ENCODE assay signal across 1 cellular context in the genomic region with DNA sequence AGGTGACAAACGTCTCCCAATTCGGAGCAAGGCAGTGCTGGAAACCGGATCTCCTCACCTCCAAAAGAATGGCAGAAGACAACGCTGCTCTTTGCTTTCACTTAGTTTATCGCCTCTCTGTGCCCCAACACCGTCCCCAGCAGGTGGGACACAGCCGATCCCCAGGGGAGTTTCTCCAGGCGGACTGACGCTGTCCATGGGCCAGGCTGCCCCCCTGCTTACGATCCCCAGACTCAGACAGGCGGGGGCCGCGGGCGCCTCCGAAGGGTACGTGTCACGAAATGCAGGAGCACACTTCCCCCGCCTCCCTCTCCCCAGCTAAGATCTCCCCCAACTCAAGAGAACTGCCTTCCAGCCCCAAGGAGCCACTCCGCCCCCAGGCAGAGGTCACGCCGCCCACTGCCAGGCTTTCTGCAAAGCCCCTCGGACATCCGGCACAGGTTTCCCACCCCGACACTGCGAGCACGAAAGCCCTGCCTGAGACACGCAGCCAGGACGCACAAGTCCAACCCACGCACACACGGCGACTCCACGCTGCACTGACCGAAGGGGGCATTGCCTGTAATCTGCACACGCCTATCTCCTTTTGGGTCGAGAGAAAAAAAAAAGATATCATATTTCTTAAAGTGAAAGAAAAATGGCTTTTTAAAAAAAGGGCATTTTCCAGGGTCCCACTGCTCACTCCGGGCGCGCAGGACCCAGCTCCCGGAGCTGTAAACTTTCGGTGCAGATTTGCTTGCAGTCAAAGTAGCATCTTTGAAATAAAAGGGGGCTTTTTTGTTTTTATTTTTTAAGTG.
TF ChIP-seq lines count a peak whose summit lies in the region.

No MANE protein-coding gene starts in this region.

TF ChIP-seq in GM12878, 131 proteins besides CTCF, POLR2A, EP300 and RAD21 (continued from another document):
- TF ChIP-seq, protein P1, sequence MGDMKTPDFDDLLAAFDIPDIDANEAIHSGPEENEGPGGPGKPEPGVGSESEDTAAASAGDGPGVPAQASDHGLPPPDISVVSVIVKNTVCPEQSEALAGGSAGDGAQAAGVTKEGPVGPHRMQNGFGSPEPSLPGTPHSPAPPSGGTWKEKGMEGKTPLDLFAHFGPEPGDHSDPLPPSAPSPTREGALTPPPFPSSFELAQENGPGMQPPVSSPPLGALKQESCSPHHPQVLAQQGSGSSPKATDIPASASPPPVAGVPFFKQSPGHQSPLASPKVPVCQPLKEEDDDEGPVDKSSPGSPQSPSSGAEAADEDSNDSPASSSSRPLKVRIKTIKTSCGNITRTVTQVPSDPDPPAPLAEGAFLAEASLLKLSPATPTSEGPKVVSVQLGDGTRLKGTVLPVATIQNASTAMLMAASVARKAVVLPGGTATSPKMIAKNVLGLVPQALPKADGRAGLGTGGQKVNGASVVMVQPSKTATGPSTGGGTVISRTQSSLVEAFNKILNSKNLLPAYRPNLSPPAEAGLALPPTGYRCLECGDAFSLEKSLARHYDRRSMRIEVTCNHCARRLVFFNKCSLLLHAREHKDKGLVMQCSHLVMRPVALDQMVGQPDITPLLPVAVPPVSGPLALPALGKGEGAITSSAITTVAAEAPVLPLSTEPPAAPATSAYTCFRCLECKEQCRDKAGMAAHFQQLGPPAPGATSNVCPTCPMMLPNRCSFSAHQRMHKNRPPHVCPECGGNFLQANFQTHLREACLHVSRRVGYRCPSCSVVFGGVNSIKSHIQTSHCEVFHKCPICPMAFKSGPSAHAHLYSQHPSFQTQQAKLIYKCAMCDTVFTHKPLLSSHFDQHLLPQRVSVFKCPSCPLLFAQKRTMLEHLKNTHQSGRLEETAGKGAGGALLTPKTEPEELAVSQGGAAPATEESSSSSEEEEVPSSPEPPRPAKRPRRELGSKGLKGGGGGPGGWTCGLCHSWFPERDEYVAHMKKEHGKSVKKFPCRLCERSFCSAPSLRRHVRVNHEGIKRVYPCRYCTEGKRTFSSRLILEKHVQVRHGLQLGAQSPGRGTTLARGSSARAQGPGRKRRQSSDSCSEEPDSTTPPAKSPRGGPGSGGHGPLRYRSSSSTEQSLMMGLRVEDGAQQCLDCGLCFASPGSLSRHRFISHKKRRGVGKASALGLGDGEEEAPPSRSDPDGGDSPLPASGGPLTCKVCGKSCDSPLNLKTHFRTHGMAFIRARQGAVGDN (IDR thresholded peaks at IDR 0.05) = peak; percentile 53; the same call in 1 of the 2 replicates
- TF ChIP-seq KDM1A (IDR thresholded peaks at IDR 0.05; ENCODE audit: borderline replicate concordance) = no peak
- TF ChIP-seq FOXM1 (IDR thresholded peaks at IDR 0.05; ENCODE audit: low read depth, low read length) = no peak
- 0 out of 2 replicates have a peak, but pooled peaks have one; percentile 29 for TF ChIP-seq ZNF24 (IDR thresholded peaks at IDR 0.05)
- TF ChIP-seq JUNB (IDR thresholded peaks at IDR 0.05) = no peak
- TF ChIP-seq, protein P2, sequence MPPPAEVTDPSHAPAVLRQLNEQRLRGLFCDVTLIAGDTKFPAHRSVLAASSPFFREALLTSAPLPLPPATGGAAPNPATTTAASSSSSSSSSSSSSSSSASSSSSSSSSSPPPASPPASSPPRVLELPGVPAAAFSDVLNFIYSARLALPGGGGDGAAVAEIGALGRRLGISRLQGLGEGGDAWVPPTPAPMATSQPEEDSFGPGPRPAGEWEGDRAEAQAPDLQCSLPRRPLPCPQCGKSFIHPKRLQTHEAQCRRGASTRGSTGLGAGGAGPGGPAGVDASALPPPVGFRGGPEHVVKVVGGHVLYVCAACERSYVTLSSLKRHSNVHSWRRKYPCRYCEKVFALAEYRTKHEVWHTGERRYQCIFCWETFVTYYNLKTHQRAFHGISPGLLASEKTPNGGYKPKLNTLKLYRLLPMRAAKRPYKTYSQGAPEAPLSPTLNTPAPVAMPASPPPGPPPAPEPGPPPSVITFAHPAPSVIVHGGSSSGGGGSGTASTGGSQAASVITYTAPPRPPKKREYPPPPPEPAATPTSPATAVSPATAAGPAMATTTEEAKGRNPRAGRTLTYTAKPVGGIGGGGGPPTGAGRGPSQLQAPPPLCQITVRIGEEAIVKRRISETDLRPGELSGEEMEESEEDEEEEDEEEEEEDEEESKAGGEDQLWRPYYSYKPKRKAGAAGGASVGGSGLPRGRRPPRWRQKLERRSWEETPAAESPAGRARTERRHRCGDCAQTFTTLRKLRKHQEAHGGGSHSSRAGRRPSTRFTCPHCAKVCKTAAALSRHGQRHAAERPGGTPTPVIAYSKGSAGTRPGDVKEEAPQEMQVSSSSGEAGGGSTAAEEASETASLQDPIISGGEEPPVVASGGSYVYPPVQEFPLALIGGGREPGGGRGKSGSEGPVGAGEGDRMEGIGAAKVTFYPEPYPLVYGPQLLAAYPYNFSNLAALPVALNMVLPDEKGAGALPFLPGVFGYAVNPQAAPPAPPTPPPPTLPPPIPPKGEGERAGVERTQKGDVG (CRISPR knock-in tag; IDR thresholded peaks at IDR 0.05) = no peak
- TF ChIP-seq YBX1 (IDR thresholded peaks at IDR 0.05) = no peak
TF ChIP-seq in GM12878: peak in this region for 32.
